ENCODE assay signal across 8 cellular contexts in the genomic region with DNA sequence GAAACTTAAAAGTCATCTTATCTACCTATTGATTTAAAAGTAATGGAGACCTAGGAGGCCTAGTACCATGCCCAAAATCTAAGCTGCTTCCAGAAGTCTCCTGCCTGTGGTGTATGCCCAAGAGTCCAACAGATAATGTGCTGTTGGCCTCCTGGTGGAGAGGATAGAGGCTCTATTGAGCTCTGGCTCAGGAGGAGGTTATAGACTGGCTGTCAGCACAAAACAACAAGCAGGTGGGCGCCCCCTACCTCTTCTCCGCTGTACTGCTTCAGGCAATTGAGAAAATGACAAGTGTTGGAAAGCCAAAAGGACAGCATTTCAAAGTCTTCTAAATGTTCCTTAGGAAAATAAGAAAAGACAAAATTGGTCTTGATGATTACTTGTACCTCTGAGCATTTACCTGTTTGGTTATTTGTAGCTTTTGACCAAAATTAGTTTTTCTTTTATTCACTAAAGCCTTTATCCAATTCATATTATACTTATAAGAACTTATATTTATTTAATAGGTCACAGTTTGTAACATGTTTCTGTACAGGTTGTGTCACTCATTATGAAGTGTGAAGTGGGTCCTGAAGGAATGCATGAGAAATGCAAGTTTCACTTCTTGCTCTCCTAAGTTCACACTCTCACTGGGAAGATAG. TPM values are rescaled to one million over a fixed set of nuclear protein-coding genes. Genes with fewer than 3 reads are reported as not detected.
DNase-seq lines count a peak whose midpoint lies in the region; ATAC-seq and TF ChIP-seq lines count a peak whose summit lies in the region.

No MANE protein-coding gene starts in this region.

- H3K9me3 ChIP-seq in suprapubic skin: no peaks in the 10 kb centered on the region

- no peaks in the 10 kb centered on the region for H3K27me3 Mint-ChIP-seq in neural crest cell (ENCODE audit: low read depth)

- 59% methylated on average over 2 of the region's 2 CpGs for WGBS in suprapubic skin

- peaks cover 2% of the 10 kb centered on the region for H3K4me1 Mint-ChIP-seq in neural crest cell

- no peak overlapping the region for H3K4me3 Mint-ChIP-seq in neural crest cell

- no peaks in the 10 kb centered on the region for H3K4me1 ChIP-seq in suprapubic skin

- H3K27ac ChIP-seq in epithelial cell of prostate: no peak overlapping the region
- H3K27ac ChIP-seq in suprapubic skin: no peak overlapping the region

- peaks cover 23% of the 10 kb centered on the region for H3K36me3 ChIP-seq in suprapubic skin

- no peak overlapping the region for H3K4me3 ChIP-seq in suprapubic skin

- TF ChIP-seq EP300 in suprapubic skin (IDR thresholded peaks at IDR 0.05): no peak

- no peaks in the 10 kb centered on the region for H3K9me3 Mint-ChIP-seq in neural crest cell

- H3K27ac Mint-ChIP-seq in neural crest cell (ENCODE audit: unreplicated experiment): no peak overlapping the region

- DNase-seq in AG08396 (ENCODE audit: low spot score) (peak; percentile 69), NOMO-1 (lab: John Stamatoyannopoulos, UW; ENCODE audit: unreplicated experiment in 2 of 2) (peak; percentile 29 to 60), epithelial cell of prostate (ENCODE audit: low read depth, low spot score) (peak; percentile 20), neural crest cell (ENCODE audit: low read depth, low spot score) (peak; percentile 69), suprapubic skin (ENCODE audit: low spot score in 2 of 2) (no peak)
- DNase-seq in activated CD8-positive, alpha-beta memory T cell treated with anti-CD3 and anti-CD28 coated beads for 48 hours (ENCODE audit: low read depth in 2 of 3, low spot score in 2 of 3): peak; percentile 16 to 56 (median 48)

- no peaks in the 10 kb centered on the region for H3K27me3 ChIP-seq in suprapubic skin

- no peak for TF ChIP-seq POLR2A in suprapubic skin (IDR thresholded peaks at IDR 0.05)

- peak; percentile 68 for ATAC-seq in GM18861 (IDR thresholded peaks at IDR 0.05; ENCODE audit: unreplicated experiment)
- peak; percentile 79 for ATAC-seq in HG03159 (IDR thresholded peaks at IDR 0.05; ENCODE audit: unreplicated experiment)

- TF ChIP-seq CTCF in neural crest cell (conservative IDR thresholded peaks at IDR 0.05) (peak; percentile 76), suprapubic skin (IDR thresholded peaks at IDR 0.05) (peak; percentile 13 to 56)

- peaks cover 2% of the 10 kb centered on the region for H3K36me3 Mint-ChIP-seq in neural crest cell (ENCODE audit: low read depth)

RNA-seq across cellular contexts. Expression of a gene that starts 17.2 kb away (rescaled TPM):
- total RNA-seq in neural crest cell: 15.8 and 16.7 TPM in 2 replicates
- total RNA-seq in suprapubic skin: 10 to 100 TPM; 17.1 to 30.8 (median 24.9) TPM

Comparison
In these comparisons a context has a peak if more than half of its experiments do, and no peak if none do; other contexts are left out.
1. DNase-seq: peak in AG08396 (single experiment), NOMO-1 (2 of 2), activated CD8-positive, alpha-beta memory T cell treated with anti-CD3 and anti-CD28 coated beads for 48 hours (3 of 3), epithelial cell of prostate (single experiment) and neural crest cell (single experiment); none in suprapubic skin (0 of 2).